Comparison of ENCODE assay signal across 8 cellular contexts in the genomic region with DNA sequence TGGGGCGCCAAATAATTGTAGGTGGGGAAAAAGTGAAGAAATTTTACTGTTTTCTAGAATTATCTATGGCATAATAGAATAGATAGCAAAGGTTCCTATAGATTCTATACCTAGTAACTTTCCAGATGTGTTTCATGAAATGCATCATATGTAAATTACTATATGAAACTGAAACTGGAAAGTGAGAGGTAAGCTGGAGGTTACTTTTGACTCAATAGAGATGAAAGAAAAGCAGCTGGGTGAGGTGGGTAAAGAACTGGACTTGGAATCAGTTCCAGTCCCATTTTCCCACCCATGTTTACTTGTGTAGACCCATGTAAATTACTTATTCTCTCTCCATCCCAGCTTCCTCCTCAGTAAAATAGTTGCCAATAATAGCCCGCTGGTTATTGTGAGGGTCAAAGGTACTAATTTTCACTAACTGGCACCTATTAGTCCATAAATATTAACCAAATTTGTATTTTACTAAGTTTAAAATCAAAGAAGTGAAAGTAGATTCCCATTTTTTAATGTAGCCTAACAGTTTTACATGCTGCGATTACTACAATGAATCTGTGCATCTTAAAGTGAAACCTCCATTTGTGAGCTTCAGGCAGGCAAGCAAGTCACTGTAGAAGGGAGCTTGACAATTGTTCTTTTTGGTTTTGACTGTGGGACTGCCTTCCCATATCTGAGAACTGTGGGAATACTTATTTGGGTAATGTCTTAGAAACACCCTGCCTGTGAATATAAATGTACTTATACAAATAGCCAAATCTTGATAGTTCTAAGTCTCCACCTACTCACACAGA.
DNase-seq lines count a peak whose midpoint lies in the region; ATAC-seq and TF ChIP-seq lines count a peak whose summit lies in the region.

No MANE protein-coding gene starts in this region.

- no peaks in the 10 kb centered on the region for H3K79me2 ChIP-seq in mammary epithelial cell (ENCODE audit: insufficient read depth, low read length)

- CTCF ChIA-PET in mammary epithelial cell (lab: Charles Lee; ENCODE audit: low non-redundant PET), result no interaction called here
- CTCF ChIA-PET in activated B cell treated with CpG ODN at 0.5 μM for 24 hours (lab: Charles Lee), result interaction anchor here (1.4 to 1.6 kb wide), 2 partner anchors 10 to 112 kb away, joined by 3 to 4 read pairs; no protein-coding TSS in a partner anchor

- intact Hi-C loops in mammary epithelial cell (cut with micrococcal nuclease) (no loop called here), breast epithelium (cut with DNase I; ENCODE audit: low total_unique reads) (no loop called here), activated B cell treated with CpG ODN at 0.5 μM for 24 hours (cut with micrococcal nuclease) (loop anchor here (1.0 to 2.0 kb wide), 3 partner anchors 13 to 435 kb away; partner anchors contain the start of gene DIPK2A)

- no peaks in the 10 kb centered on the region for H3K27me3 Mint-ChIP-seq in activated B cell treated with CpG ODN at 0.5 μM for 24 hours

- dilution Hi-C loops in mammary epithelial cell (cut with HindIII; ENCODE audit: low sequenced_read_pairs), result no loop called here

- H3K9ac ChIP-seq in mammary epithelial cell (ENCODE audit: insufficient read depth, low read length) (no peak overlapping the region), subcutaneous abdominal adipose tissue (ENCODE audit: low read length in 5 of 5) (peak overlapping the region; percentile 6 to 59 (median 42))

- H3K4me3 ChIP-seq in mammary epithelial cell (replicated peaks in 1 of 3; ENCODE audit: insufficient read depth in 1 of 3, low read depth in 2 of 3, low read length in 3 of 3), result no peak overlapping the region
- H3K4me3 ChIP-seq in breast epithelium, result no peak overlapping the region
- H3K4me3 ChIP-seq in subcutaneous abdominal adipose tissue (ENCODE audit: low read depth in 1 of 5, low read length in 5 of 5), result peak overlapping the region; percentile 9 to 37 (median 31)

- peaks cover 11% of the 10 kb centered on the region for H3K4me1 ChIP-seq in mammary epithelial cell (ENCODE audit: insufficient read depth, low read length)
- H3K4me1 ChIP-seq in breast epithelium, result no peaks in the 10 kb centered on the region
- peaks cover 6 to 46% (median 34%) of the 10 kb centered on the region in 5 donors for H3K4me1 ChIP-seq in subcutaneous abdominal adipose tissue (ENCODE audit: control insufficient read depth in 5 of 5, insufficient read depth in 5 of 5, low read length in 5 of 5)

- H3K4me1 Mint-ChIP-seq in activated B cell treated with CpG ODN at 0.5 μM for 24 hours, result peaks cover 61% of the 10 kb centered on the region

- no peaks in the 10 kb centered on the region for H3K36me3 ChIP-seq in mammary epithelial cell (ENCODE audit: insufficient read depth, low read length)
- H3K36me3 ChIP-seq in breast epithelium, result no peaks in the 10 kb centered on the region
- no peaks in the 10 kb centered on the region for H3K36me3 ChIP-seq in subcutaneous abdominal adipose tissue (ENCODE audit: control insufficient read depth in 5 of 5, insufficient read depth in 5 of 5, low read length in 5 of 5)

- H3K27ac ChIP-seq in mammary epithelial cell (ENCODE audit: insufficient read depth, low read depth, low read length) (no peak overlapping the region), breast epithelium (no peak overlapping the region), subcutaneous abdominal adipose tissue (ENCODE audit: low read depth, low read length) (peak overlapping the region; percentile 91)

- 98% methylated on average over 3 of the region's 3 CpGs for WGBS in mammary epithelial cell (ENCODE audit: low coverage, missing lambda C conversion rate)

- peak overlapping the region; percentile 79 for H3K27ac Mint-ChIP-seq in activated B cell treated with CpG ODN at 0.5 μM for 24 hours

- peak overlapping the region; percentile 64 for H3K4me3 Mint-ChIP-seq in activated B cell treated with CpG ODN at 0.5 μM for 24 hours

- TF ChIP-seq CTCF in mammary epithelial cell (conservative IDR thresholded peaks at IDR 0.05 in 1 of 2, IDR thresholded peaks at IDR 0.05 in 1 of 2; ENCODE audit: extremely low read depth in 1 of 2, insufficient read depth in 1 of 2, low read depth in 1 of 2, low read length in 2 of 2) (no peak), breast epithelium (IDR thresholded peaks at IDR 0.05) (no peak), activated B cell treated with CpG ODN at 0.5 μM for 24 hours (IDR thresholded peaks at IDR 0.05) (no peak)

- POLR2A ChIA-PET in activated B cell treated with CpG ODN at 0.5 μM for 24 hours (lab: Charles Lee), result interaction anchor here (0.8 to 1.2 kb wide), 4 partner anchors 10 to 415 kb away, joined by 3 read pairs; no protein-coding TSS in a partner anchor

- no peaks in the 10 kb centered on the region for H3K9me3 ChIP-seq in mammary epithelial cell (replicated peaks; ENCODE audit: insufficient read depth, low read length)
- H3K9me3 ChIP-seq in breast epithelium, result no peaks in the 10 kb centered on the region
- no peaks in the 10 kb centered on the region for H3K9me3 ChIP-seq in subcutaneous abdominal adipose tissue (ENCODE audit: control insufficient read depth in 5 of 5, low read length in 5 of 5)

- H3K36me3 Mint-ChIP-seq in activated B cell treated with CpG ODN at 0.5 μM for 24 hours (ENCODE audit: low read depth), result no peaks in the 10 kb centered on the region

- in situ Hi-C loops in mammary epithelial cell (cut with MboI; ENCODE audit: low sequenced_read_pairs in 2 of 2), result no loop called here

- DNase-seq in mammary epithelial cell (no peak), breast epithelium (ENCODE audit: low spot score in 2 of 2) (no peak), activated B cell treated with CpG ODN at 0.5 μM for 24 hours (no peak), NCI-H2196 treated with DMSO at 0.1 percent for 48 hours (lab: John Stamatoyannopoulos, UW; ENCODE audit: unreplicated experiment) (no peak), NCI-H146 treated with DMSO at 0.1 percent for 48 hours (lab: John Stamatoyannopoulos, UW; ENCODE audit: unreplicated experiment) (no peak), inferior parietal cortex (ENCODE audit: extremely low spot score) (no peak)

- H4K20me1 ChIP-seq in mammary epithelial cell (ENCODE audit: insufficient read depth, low read length), result no peaks in the 10 kb centered on the region

- peak; percentile 96 for ATAC-seq in HG02884 (IDR thresholded peaks at IDR 0.05; ENCODE audit: unreplicated experiment)
- peak; percentile 68 for ATAC-seq in activated B cell treated with CpG ODN at 0.5 μM for 24 hours (ENCODE audit: low read depth)

- H3K4me2 ChIP-seq in mammary epithelial cell (ENCODE audit: insufficient read depth, low read depth, low read length), result no peak overlapping the region

- peaks cover 2% of the 10 kb centered on the region for H3K9me3 Mint-ChIP-seq in activated B cell treated with CpG ODN at 0.5 μM for 24 hours

- no peaks in the 10 kb centered on the region for H3K27me3 ChIP-seq in mammary epithelial cell (ENCODE audit: insufficient read depth, low read length)
- no peaks in the 10 kb centered on the region for H3K27me3 ChIP-seq in breast epithelium
- no peaks in the 10 kb centered on the region for H3K27me3 ChIP-seq in subcutaneous abdominal adipose tissue (ENCODE audit: control insufficient read depth in 5 of 5, insufficient read depth in 4 of 5, low read length in 5 of 5)

- TF ChIP-seq POLR2A in breast epithelium (IDR thresholded peaks at IDR 0.05), result no peak

- peak overlapping the region; percentile 42 for H2AFZ ChIP-seq in mammary epithelial cell (ENCODE audit: low read depth, low read length)

- BruUV-seq in mammary epithelial cell (replicated peaks; lab: Mats Ljungman, UMichigan), result no TSS peak

Comparison
In these comparisons a context has a peak if more than half of its experiments do, and no peak if none do; other contexts are left out.
1. H3K4me3 ChIP-seq: peak in subcutaneous abdominal adipose tissue (5 of 5); none in mammary epithelial cell (0 of 3) and breast epithelium (0 of 3).